10 cellular contexts compared by ENCODE assay signal in the genomic region with DNA sequence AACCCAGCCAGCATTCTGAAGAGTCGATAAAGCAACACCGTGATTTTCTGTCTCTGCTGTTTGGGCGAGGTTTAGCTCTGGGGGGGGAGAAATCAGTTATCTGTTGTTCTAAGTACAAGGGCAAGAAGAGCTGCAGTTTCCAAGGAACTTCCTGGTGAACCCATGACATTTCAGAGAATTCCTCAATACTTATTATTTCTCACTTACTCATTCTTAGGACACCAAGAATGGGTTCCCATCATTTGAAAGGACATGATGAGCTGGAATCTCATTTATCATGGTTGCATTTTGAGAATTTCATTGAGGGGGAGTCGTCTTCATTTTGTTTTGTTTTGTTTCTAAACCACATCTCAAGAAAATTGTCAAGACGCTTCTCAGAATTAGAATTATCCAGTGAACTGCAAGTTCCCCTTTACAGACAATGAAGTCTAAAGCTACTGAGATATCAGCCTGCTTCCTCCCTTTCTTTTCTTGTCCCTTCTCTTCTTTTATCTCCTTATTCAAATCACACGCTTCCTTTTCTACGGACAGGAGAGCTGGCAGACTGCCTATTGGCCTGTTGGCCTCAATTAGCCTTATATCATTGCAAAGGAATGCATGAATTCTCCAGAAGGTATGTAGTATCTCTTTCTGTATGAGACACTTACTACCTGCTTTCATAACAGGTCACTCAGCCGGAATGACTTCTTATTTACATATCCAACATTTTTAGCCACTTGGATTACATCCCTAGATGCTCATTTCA. TPM values are rescaled to one million over a fixed set of nuclear protein-coding genes. Genes with fewer than 3 reads are reported as not detected.
DNase-seq lines count a peak whose midpoint lies in the region; ATAC-seq, FAIRE-seq and TF ChIP-seq lines count a peak whose summit lies in the region.
"Had no signal": no experiment of that assay in that cellular context is flagged by ENCODE, and none has a peak within 500 bp of the region (broad histone marks: within the 10 kb centered on the region; RNA-seq: fewer than 3 reads in every experiment).

No MANE protein-coding gene starts in this region.

- no peaks in the 10 kb centered on the region for H3K27me3 ChIP-seq in Peyer's patch
- H3K27me3 ChIP-seq in fibroblast of lung (ENCODE audit: control insufficient read depth, insufficient read depth, low read length) = no peaks in the 10 kb centered on the region
- H3K27me3 ChIP-seq: breast epithelium had no signal

- H3K36me3 ChIP-seq in Peyer's patch (no peaks in the 10 kb centered on the region), fibroblast of lung (ENCODE audit: control insufficient read depth, insufficient read depth, low read length) (no peaks in the 10 kb centered on the region)
- H3K36me3 ChIP-seq: breast epithelium had no signal

- no peak for TF ChIP-seq CTCF in Peyer's patch (IDR thresholded peaks at IDR 0.05)
- TF ChIP-seq CTCF in fibroblast of lung (conservative IDR thresholded peaks at IDR 0.05 in 1 of 2, IDR thresholded peaks at IDR 0.05 in 1 of 2; ENCODE audit: low read depth in 1 of 2, low read length in 2 of 2) = no peak
- TF ChIP-seq CTCF in nephron progenitor cell (IDR thresholded peaks at IDR 0.05) = no peak

- H3K27me3 Mint-ChIP-seq in nephron progenitor cell (ENCODE audit: low read depth, poor library complexity) = peaks cover 3% of the 10 kb centered on the region

- H3K4me3 ChIP-seq in Peyer's patch = no peak overlapping the region
- H3K4me3 ChIP-seq in fibroblast of lung (replicated peaks in 1 of 4; ENCODE audit: control extremely low read depth in 1 of 4, insufficient read depth in 1 of 4, low read depth in 3 of 4, low read length in 4 of 4) = no peak overlapping the region
- H3K4me3 ChIP-seq: breast epithelium had no signal

- peaks cover 28% of the 10 kb centered on the region for H3K4me1 Mint-ChIP-seq in nephron progenitor cell

- H3K36me3 Mint-ChIP-seq in nephron progenitor cell (ENCODE audit: low read depth) = peaks cover 100% of the 10 kb centered on the region

- TF ChIP-seq POLR2A in Peyer's patch (IDR thresholded peaks at IDR 0.05) = no peak

- H3K27ac ChIP-seq in Peyer's patch = peak overlapping the region in 3 of 4 donors; percentile 29 to 82 (median 59)
- H3K27ac ChIP-seq in fibroblast of lung (ENCODE audit: insufficient read depth, low read length) = peak overlapping the region; percentile 16

- H3K4me1 ChIP-seq in Peyer's patch (peaks cover 0 to 39% (median 0%) of the 10 kb centered on the region in 4 donors), fibroblast of lung (ENCODE audit: control insufficient read depth, extremely low read depth, insufficient read depth, low read length) (peaks cover 15% of the 10 kb centered on the region)

- no peak for FAIRE-seq in frontal cortex (lab: Jason Lieb, UNC)

- no peaks in the 10 kb centered on the region for H3K9me3 ChIP-seq in Peyer's patch
- no peaks in the 10 kb centered on the region for H3K9me3 ChIP-seq in fibroblast of lung (ENCODE audit: control insufficient read depth, insufficient read depth, low read depth, low read length)
- H3K9me3 ChIP-seq: breast epithelium had no signal

- no peak for ATAC-seq in GM21515 (IDR thresholded peaks at IDR 0.05; ENCODE audit: unreplicated experiment)

- H4K20me1 ChIP-seq in fibroblast of lung (ENCODE audit: control insufficient read depth, extremely low read depth, insufficient read depth, low read length) = no peaks in the 10 kb centered on the region

- H3K9ac ChIP-seq in fibroblast of lung (ENCODE audit: insufficient read depth, low read length) = no peak overlapping the region

- H3K79me2 ChIP-seq in fibroblast of lung (ENCODE audit: control insufficient read depth, insufficient read depth, low read length) = no peaks in the 10 kb centered on the region

- peak; percentile 93 for DNase-seq in Daoy (ENCODE audit: low read depth)
- peak in 1 of 3 donors; percentile 85 for DNase-seq in Peyer's patch
- peak; percentile 63 to 94 for DNase-seq in fibroblast of lung (ENCODE audit: low read depth in 2 of 2)
- no peak for DNase-seq in nephron progenitor cell
- DNase-seq in stimulated activated CD4-positive, alpha-beta T cell treated with anti-CD3 and anti-CD28 coated beads, Interleukin-15, amount 100 ng/mL, for 24 hours = no peak
- no peak for DNase-seq in D341Med (ENCODE audit: low spot score)
- DNase-seq in frontal cortex (ENCODE audit: low spot score in 2 of 2) = no peak

- H3K4me3 Mint-ChIP-seq in nephron progenitor cell = no peak overlapping the region
- H3K4me3 Mint-ChIP-seq: T-helper 1 cell treated with Interleukin-12 subunit alpha and Interleukin-12 subunit beta and Interleukin-4 antibody, amounts not matched to agents 30 μg/mL and 1 μg/mL, for 36 hours had no signal

- H2AFZ ChIP-seq in fibroblast of lung (ENCODE audit: low read length) = no peak overlapping the region

- H3K27ac Mint-ChIP-seq in nephron progenitor cell = peak overlapping the region; percentile 79
- H3K27ac Mint-ChIP-seq: T-helper 1 cell treated with Interleukin-12 subunit alpha and Interleukin-12 subunit beta and Interleukin-4 antibody, amounts not matched to agents 30 μg/mL and 1 μg/mL, for 36 hours had no signal

- H3K4me2 ChIP-seq in fibroblast of lung (ENCODE audit: extremely low read depth, insufficient read depth, low read length) = no peak overlapping the region

- peaks cover 60% of the 10 kb centered on the region for H3K9me3 Mint-ChIP-seq in nephron progenitor cell
- H3K9me3 Mint-ChIP-seq: T-helper 1 cell treated with Interleukin-12 subunit alpha and Interleukin-12 subunit beta and Interleukin-4 antibody, amounts not matched to agents 30 μg/mL and 1 μg/mL, for 36 hours had no signal

RNA-seq across cellular contexts. Expression of a gene that starts 53.7 kb away (rescaled TPM):
- 15.7 and 20.6 TPM in 2 replicates for total RNA-seq in Daoy (2014; rRNA removed; shearing (Covaris generic))
- total RNA-seq in Peyer's patch = 10 to 100 TPM; 16.1 to 39.6 (median 25.5) TPM
- 19.5 and 27.4 TPM in 2 replicates for total RNA-seq in fibroblast of lung
- 6.0 and 6.3 TPM in 2 replicates for polyA plus RNA-seq in fibroblast of lung
- 5.3 and 7.5 TPM in 2 replicates for polyA plus RNA-seq in fibroblast of lung (2012)
- 34.8 and 37.5 TPM in 2 replicates for polyA minus RNA-seq in fibroblast of lung (ENCODE audit: low replicate concordance)
- total RNA-seq in frontal cortex = 108 TPM

Comparison
In these comparisons a context has a peak if more than half of its experiments do, and no peak if none do; other contexts are left out.
1. DNase-seq: peak in Daoy (single experiment) and fibroblast of lung (2 of 2); none in nephron progenitor cell (single experiment), stimulated activated CD4-positive, alpha-beta T cell treated with anti-CD3 and anti-CD28 coated beads, Interleukin-15, amount 100 ng/mL, for 24 hours (single experiment), D341Med (single experiment) and frontal cortex (0 of 2).